ENCODE assay signal across 20 cellular contexts in genomic region chr6:145498425-145498824, GRCh38.
DNase-seq lines count a peak whose midpoint lies in the region; ATAC-seq and TF ChIP-seq lines count a peak whose summit lies in the region.
"Had no signal": no experiment of that assay in that cellular context is flagged by ENCODE, and none has a peak within 500 bp of the region (broad histone marks: within the 10 kb centered on the region; RNA-seq: fewer than 3 reads in every experiment).

No MANE protein-coding gene starts in this region.

- H3K36me3 Mint-ChIP-seq in CD14-positive monocyte: no peaks in the 10 kb centered on the region

- no peak overlapping the region for H3K27ac Mint-ChIP-seq in CD14-positive monocyte
- H3K27ac Mint-ChIP-seq: T-helper 1 cell treated with Interleukin-12 subunit alpha and Interleukin-12 subunit beta and Interleukin-4 antibody, amounts not matched to agents 30 μg/mL and 1 μg/mL, for 36 hours had no signal

- H3K4me1 Mint-ChIP-seq in CD14-positive monocyte: no peaks in the 10 kb centered on the region

- peaks cover 15 to 31% (median 19%) of the 10 kb centered on the region in 7 donors for H3K9me3 Mint-ChIP-seq in CD14-positive monocyte

- TF ChIP-seq CTCF in epithelial cell of esophagus (IDR thresholded peaks at IDR 0.05; ENCODE audit: insufficient read depth, low read depth, low read length, missing control alignments) (no peak), dorsolateral prefrontal cortex (IDR thresholded peaks at IDR 0.05 in 54 of 56, conservative IDR thresholded peaks at IDR 0.05 in 2 of 56; ENCODE audit: low read depth in 1 of 56, partially characterized antibody in 56 of 56) (no peak), CD14-positive monocyte (IDR thresholded peaks at IDR 0.05) (no peak)

- peak; percentile 45 for ATAC-seq in GM18511 (IDR thresholded peaks at IDR 0.05; ENCODE audit: unreplicated experiment)
- peak; percentile 69 for ATAC-seq in GM19025 (IDR thresholded peaks at IDR 0.05; ENCODE audit: low read depth, unreplicated experiment)
- ATAC-seq in HG02885 (IDR thresholded peaks at IDR 0.05; ENCODE audit: poor library complexity, unreplicated experiment): peak; percentile 88
- ATAC-seq in HG03045 (IDR thresholded peaks at IDR 0.05; ENCODE audit: unreplicated experiment): no peak
- ATAC-seq: HCT116 had no signal

- H3K27me3 Mint-ChIP-seq in CD14-positive monocyte (ENCODE audit: low read depth in 3 of 3): no peaks in the 10 kb centered on the region

- H3K27ac ChIP-seq in dorsolateral prefrontal cortex: no peak overlapping the region
- H3K27ac ChIP-seq: BLaER1 treated with 17β-estradiol and CSF1 and Interleukin-3, amounts not matched to agents 10 nM and 100 nM; GM23248 had no signal

- intact Hi-C loops in dorsolateral prefrontal cortex (cut with DNase I): no loop called here
- intact Hi-C loops in CD14-positive monocyte (cut with micrococcal nuclease): no loop called here

- no peak overlapping the region for H3K4me3 Mint-ChIP-seq in CD14-positive monocyte
- H3K4me3 Mint-ChIP-seq: T-helper 1 cell treated with Interleukin-12 subunit alpha and Interleukin-12 subunit beta and Interleukin-4 antibody, amounts not matched to agents 30 μg/mL and 1 μg/mL, for 36 hours had no signal

- no peak overlapping the region for H3K4me3 ChIP-seq in epithelial cell of esophagus (ENCODE audit: low read length)
- H3K4me3 ChIP-seq in dorsolateral prefrontal cortex: no peak overlapping the region
- H3K4me3 ChIP-seq: BLaER1 treated with 17β-estradiol and CSF1 and Interleukin-3, amounts not matched to agents 10 nM and 100 nM; GM23248 had no signal

- peaks cover 0 to 4% (median 0%) of the 10 kb centered on the region in 45 donors for H3K27me3 ChIP-seq in dorsolateral prefrontal cortex
- H3K27me3 ChIP-seq: BLaER1 treated with 17β-estradiol and CSF1 and Interleukin-3, amounts not matched to agents 10 nM and 100 nM had no signal

- peak; percentile 8 for DNase-seq in epithelial cell of esophagus (ENCODE audit: low read depth)
- no peak for DNase-seq in dorsolateral prefrontal cortex
- DNase-seq in CD14-positive monocyte (ENCODE audit: low spot score): no peak
- DNase-seq in hippocampal formation (lab: John Stamatoyannopoulos, UW): no peak
- DNase-seq: DMS 273 treated with DMSO at 0.1 percent for 48 hours, GF-D8, GM23248, NCI-H1417, NCI-H2029, NCI-H748 treated with DMSO at 0.1 percent for 48 hours, OCI-M1, RPMI8226, SIG-M5 had no signal
